ENCODE assay signal across 25 cellular contexts in the genomic region with DNA sequence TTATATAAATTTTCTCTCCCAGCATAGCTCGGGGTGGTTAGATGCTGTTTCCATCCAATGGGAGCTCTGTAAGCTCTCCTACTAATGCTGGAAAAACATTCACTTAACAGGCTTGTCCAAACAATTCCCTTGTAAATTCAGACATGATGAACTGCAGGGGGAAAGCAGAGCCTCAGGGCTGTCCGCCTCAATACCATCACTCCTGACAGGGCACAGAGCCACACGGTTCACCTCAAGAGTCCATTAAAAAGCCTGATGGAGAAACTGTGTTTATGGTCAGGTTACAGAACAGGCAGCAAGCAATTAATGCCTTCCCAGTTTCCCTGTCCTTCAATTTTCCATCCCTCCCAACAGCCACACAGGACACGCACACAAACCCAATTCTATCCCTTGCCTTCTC.
"Had no signal": no experiment of that assay in that cellular context is flagged by ENCODE, and none has a peak within 500 bp of the region (broad histone marks: within the 10 kb centered on the region; RNA-seq: fewer than 3 reads in every experiment).

No MANE protein-coding gene starts in this region.

- H3K4me1 Mint-ChIP-seq: natural killer cell; stimulated activated effector memory CD8-positive, alpha-beta T cell treated with anti-CD3 and anti-CD28 coated beads, Interleukin-12 subunit alpha, Interleukin-12 subunit beta, amount 100 ng/mL, for 72 hours had no signal

- H3K9me3 ChIP-seq: heart left ventricle, left ventricle myocardium inferior, ovary, thoracic aorta, uterus had no signal

- H3K27ac ChIP-seq: brain microvascular endothelial cell, foreskin keratinocyte, heart left ventricle, left ventricle myocardium inferior, ovary, thoracic aorta, VCaP had no signal

- H3K27ac Mint-ChIP-seq: activated naive CD8-positive, alpha-beta T cell; natural killer cell; progenitor cell of endocrine pancreas; stimulated activated effector memory CD8-positive, alpha-beta T cell treated with anti-CD3 and anti-CD28 coated beads, Interleukin-12 subunit alpha, Interleukin-12 subunit beta, amount 100 ng/mL, for 72 hours; stimulated activated naive CD8-positive, alpha-beta T cell treated with anti-CD3 and anti-CD28 coated beads, Interleukin-15, Interleukin-2, amounts not matched to agents 100 ng/mL and 50 ng/mL, for 24 hours; type B pancreatic cell had no signal

- DNase-seq: activated CD4-positive, alpha-beta T cell treated with anti-CD3 and anti-CD28 coated beads for 4 hours; activated CD4-positive, alpha-beta T cell treated with anti-CD3 and anti-CD28 coated beads, Interleukin-2, amount 50 U/mL, for 4 hours; activated effector memory CD4-positive, alpha-beta T cell treated with Interleukin-2 at 50 U/mL for 16 hours; activated naive CD4-positive, alpha-beta T cell treated with Interleukin-2 at 50 U/mL for 16 hours; activated T-cell treated with anti-CD3 and anti-CD28 coated beads for 4 hours; brain microvascular endothelial cell; caudate nucleus; cortex of kidney; foreskin keratinocyte; heart left ventricle; left ventricle myocardium inferior; mesendoderm; natural killer cell; ovary; small intestine; stimulated activated CD4-positive, alpha-beta T cell treated with anti-CD3 and anti-CD28 coated beads, Interleukin-4, amount 100 ng/mL, for 24 hours had no signal

- H3K36me3 Mint-ChIP-seq: activated naive CD8-positive, alpha-beta T cell; natural killer cell; stimulated activated effector memory CD8-positive, alpha-beta T cell treated with anti-CD3 and anti-CD28 coated beads, Interleukin-12 subunit alpha, Interleukin-12 subunit beta, amount 100 ng/mL, for 72 hours; type B pancreatic cell had no signal

- H3K4me3 ChIP-seq: heart left ventricle, left ventricle myocardium inferior, lung, ovary, thoracic aorta, uterus had no signal

- H3K9me3 Mint-ChIP-seq: stimulated activated naive CD8-positive, alpha-beta T cell treated with anti-CD3 and anti-CD28 coated beads, Interleukin-15, Interleukin-2, amounts not matched to agents 100 ng/mL and 50 ng/mL, for 24 hours; type B pancreatic cell had no signal

- H3K27me3 Mint-ChIP-seq: activated naive CD8-positive, alpha-beta T cell; stimulated activated naive CD8-positive, alpha-beta T cell treated with anti-CD3 and anti-CD28 coated beads, Interleukin-15, Interleukin-2, amounts not matched to agents 100 ng/mL and 50 ng/mL, for 24 hours had no signal

- H3K4me3 Mint-ChIP-seq: activated naive CD8-positive, alpha-beta T cell; natural killer cell; stimulated activated effector memory CD8-positive, alpha-beta T cell treated with anti-CD3 and anti-CD28 coated beads, Interleukin-12 subunit alpha, Interleukin-12 subunit beta, amount 100 ng/mL, for 72 hours; stimulated activated naive CD8-positive, alpha-beta T cell treated with anti-CD3 and anti-CD28 coated beads, Interleukin-15, Interleukin-2, amounts not matched to agents 100 ng/mL and 50 ng/mL, for 24 hours; type B pancreatic cell had no signal

- H3K4me1 ChIP-seq: foreskin keratinocyte, heart left ventricle, left ventricle myocardium inferior, uterus had no signal

- H3K27me3 ChIP-seq: brain microvascular endothelial cell, ovary, uterus had no signal

- H3K36me3 ChIP-seq: brain microvascular endothelial cell, heart left ventricle, left ventricle myocardium inferior, ovary, thoracic aorta, uterus had no signal
